ENCODE assay signal across 8 cellular contexts in the genomic region with DNA sequence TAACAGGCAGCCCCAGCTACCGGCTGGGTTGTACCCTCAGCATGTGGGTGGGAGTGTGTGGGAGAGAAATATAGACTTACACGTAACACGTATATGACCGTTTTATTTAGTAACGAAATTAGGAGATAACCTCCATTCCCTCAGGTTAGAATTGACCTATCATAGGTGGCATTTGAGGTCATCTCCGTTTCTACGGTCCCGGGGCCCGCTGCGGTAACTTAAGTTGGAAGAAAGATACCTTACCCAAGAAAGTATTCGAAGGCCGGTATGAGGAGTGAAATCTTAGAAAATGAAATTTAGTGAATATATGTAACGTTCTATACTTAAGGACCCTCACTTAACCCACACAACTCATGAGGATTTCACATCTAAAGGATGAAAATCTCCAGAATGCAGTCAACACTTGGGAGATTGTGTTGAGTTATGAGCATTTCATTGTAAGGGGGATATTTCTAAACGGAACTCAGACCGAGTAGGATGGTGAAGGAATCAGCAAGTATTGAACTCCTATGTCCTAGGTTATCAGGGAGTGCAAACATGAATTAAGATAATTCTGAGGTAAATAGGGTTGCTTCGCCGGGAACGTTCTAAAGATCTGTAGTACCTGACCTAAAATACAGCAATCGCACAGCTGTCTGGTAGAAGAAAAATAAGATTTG. TPM values are rescaled to one million over a fixed set of nuclear protein-coding genes. Genes with fewer than 3 reads are reported as not detected.
DNase-seq lines count a peak whose midpoint lies in the region; ATAC-seq, FAIRE-seq and TF ChIP-seq lines count a peak whose summit lies in the region.

No MANE protein-coding gene starts in this region.

- H2AFZ ChIP-seq in DND-41 (ENCODE audit: low read depth, low read length) (peak overlapping the region; percentile 65), keratinocyte (ENCODE audit: control insufficient read depth, low read length) (peak overlapping the region; percentile 98)

- peak overlapping the region; percentile 71 for H3K9ac ChIP-seq in DND-41 (ENCODE audit: low read depth, low read length)
- peak overlapping the region; percentile 98 for H3K9ac ChIP-seq in HUES48 (ENCODE audit: low read depth, low read length)
- H3K9ac ChIP-seq in keratinocyte (ENCODE audit: control insufficient read depth, extremely low read depth, insufficient read depth, low read length): peak overlapping the region; percentile 97

- H3K4me3 ChIP-seq in DND-41 (ENCODE audit: low read depth in 1 of 2, low read length in 2 of 2) (peak overlapping the region; percentile 35 to 63), HUES48 (ENCODE audit: low read depth, low read length) (peak overlapping the region; percentile 98), keratinocyte (ENCODE audit: control insufficient read depth in 2 of 3, extremely low read depth in 1 of 3, insufficient read depth in 2 of 3, low read depth in 1 of 3, low read length in 3 of 3) (peak overlapping the region; percentile 70 to 94 (median 92))

- no peak for FAIRE-seq in keratinocyte (lab: Jason Lieb, UNC)

- H3K27me3 ChIP-seq in DND-41 (ENCODE audit: insufficient read depth, low read length, poor library complexity) (no peaks in the 10 kb centered on the region), HUES48 (ENCODE audit: control insufficient read depth, insufficient read depth, low read length) (no peaks in the 10 kb centered on the region), keratinocyte (ENCODE audit: control insufficient read depth, extremely low read depth, insufficient read depth, low read length) (no peaks in the 10 kb centered on the region)

- dilution Hi-C loops in keratinocyte (cut with MboI; ENCODE audit: extremely low pct_ligation_motif_present, low sequenced_read_pairs): no loop called here

- H3K9me3 ChIP-seq in DND-41 (ENCODE audit: insufficient read depth, low read length, severe bottlenecking) (no peaks in the 10 kb centered on the region), HUES48 (ENCODE audit: control insufficient read depth, insufficient read depth, low read length) (no peaks in the 10 kb centered on the region), keratinocyte (ENCODE audit: control insufficient read depth, low read depth, low read length) (no peaks in the 10 kb centered on the region)

- H3K4me3 Mint-ChIP-seq in activated naive CD8-positive, alpha-beta T cell treated with anti-CD3 and anti-CD28 coated beads for 36 hours: peak overlapping the region; percentile 98

- ATAC-seq in DND-41 (ENCODE audit: insufficient read depth, low read depth) (peak; percentile 42), GM19463 (IDR thresholded peaks at IDR 0.05; ENCODE audit: unreplicated experiment) (peak; percentile 23)

- peak overlapping the region; percentile 97 for H3K4me2 ChIP-seq in DND-41 (ENCODE audit: insufficient read depth, low read length)
- H3K4me2 ChIP-seq in keratinocyte (ENCODE audit: control insufficient read depth, extremely low read depth, insufficient read depth, low read depth, low read length): peak overlapping the region; percentile 95

- no peaks in the 10 kb centered on the region for H3K9me3 Mint-ChIP-seq in activated naive CD8-positive, alpha-beta T cell treated with anti-CD3 and anti-CD28 coated beads for 36 hours

- H3K27ac Mint-ChIP-seq in activated naive CD8-positive, alpha-beta T cell treated with anti-CD3 and anti-CD28 coated beads for 36 hours: peak overlapping the region; percentile 100

- peaks cover 19% of the 10 kb centered on the region for H3K36me3 ChIP-seq in DND-41 (ENCODE audit: insufficient read depth, low read length)
- peaks cover 11% of the 10 kb centered on the region for H3K36me3 ChIP-seq in HUES48 (ENCODE audit: control insufficient read depth, insufficient read depth, low read length)
- peaks cover 0 to 4% of the 10 kb centered on the region in 2 experiments for H3K36me3 ChIP-seq in keratinocyte (ENCODE audit: control insufficient read depth in 2 of 2, extremely low read depth in 1 of 2, insufficient read depth in 2 of 2, low read length in 2 of 2)

- no peaks in the 10 kb centered on the region for H3K27me3 Mint-ChIP-seq in activated naive CD8-positive, alpha-beta T cell treated with anti-CD3 and anti-CD28 coated beads for 36 hours

- DNase-seq in DND-41: no peak
- DNase-seq in activated naive CD8-positive, alpha-beta T cell treated with anti-CD3 and anti-CD28 coated beads for 36 hours: no peak
- DNase-seq in keratinocyte (ENCODE audit: low read depth, low spot score): no peak
- peak; percentile 69 for DNase-seq in stimulated activated naive CD4-positive, alpha-beta T cell treated with Interleukin-2 at 50 U/mL for 16 hours (lab: John Stamatoyannopoulos, UW)
- DNase-seq in DMS 273 (lab: John Stamatoyannopoulos, UW; ENCODE audit: unreplicated experiment): no peak
- DNase-seq in NOMO-1 treated with DMSO at 0.1 percent for 48 hours (lab: John Stamatoyannopoulos, UW; ENCODE audit: unreplicated experiment): no peak

- H3K9me1 ChIP-seq in keratinocyte (ENCODE audit: control insufficient read depth, extremely low read depth, insufficient read depth, low read length): no peaks in the 10 kb centered on the region

- peak overlapping the region; percentile 95 for H3K27ac ChIP-seq in DND-41 (ENCODE audit: low read length)
- H3K27ac ChIP-seq in HUES48 (ENCODE audit: low read depth, low read length): peak overlapping the region; percentile 99
- H3K27ac ChIP-seq in keratinocyte (ENCODE audit: control insufficient read depth, insufficient read depth, low read length): peak overlapping the region; percentile 98

- H3K4me1 ChIP-seq in DND-41 (ENCODE audit: insufficient read depth, low read length) (peaks cover 54% of the 10 kb centered on the region), HUES48 (ENCODE audit: control insufficient read depth, insufficient read depth, low read length) (peaks cover 10% of the 10 kb centered on the region), keratinocyte (ENCODE audit: control insufficient read depth, extremely low read depth, insufficient read depth, low read length) (peaks cover 23% of the 10 kb centered on the region)

- H3K79me2 ChIP-seq in DND-41 (ENCODE audit: insufficient read depth, low read length) (peaks cover 94% of the 10 kb centered on the region), keratinocyte (ENCODE audit: control insufficient read depth, insufficient read depth, low read length) (peaks cover 56% of the 10 kb centered on the region)

- H4K20me1 ChIP-seq in DND-41 (ENCODE audit: insufficient read depth, low read length) (no peaks in the 10 kb centered on the region), keratinocyte (ENCODE audit: control insufficient read depth, extremely low read depth, insufficient read depth, low read length) (no peaks in the 10 kb centered on the region)

- peaks cover 56% of the 10 kb centered on the region for H3K36me3 Mint-ChIP-seq in activated naive CD8-positive, alpha-beta T cell treated with anti-CD3 and anti-CD28 coated beads for 36 hours

- peaks cover 52% of the 10 kb centered on the region for H3K4me1 Mint-ChIP-seq in activated naive CD8-positive, alpha-beta T cell treated with anti-CD3 and anti-CD28 coated beads for 36 hours

- TF ChIP-seq CTCF in DND-41 (IDR thresholded peaks at IDR 0.05; ENCODE audit: borderline replicate concordance, extremely low read depth, low read length, poor library complexity, severe bottlenecking): no peak
- TF ChIP-seq CTCF in keratinocyte (optimal IDR thresholded peaks at IDR 0.05 in 1 of 3, IDR thresholded peaks at IDR 0.05 in 1 of 3, conservative IDR thresholded peaks at IDR 0.05 in 1 of 3; ENCODE audit: extremely low read depth in 1 of 3, insufficient read depth in 2 of 3, low read length in 3 of 3): no peak

RNA-seq across cellular contexts. Expression of a gene that starts 0.9 kb away (rescaled TPM):
- total RNA-seq in activated naive CD8-positive, alpha-beta T cell treated with anti-CD3 and anti-CD28 coated beads for 36 hours: 10 to 100 TPM; 41.5 to 41.8 TPM
- polyA plus RNA-seq in keratinocyte: 20.8 to 36.6 TPM (median 21.6 TPM) in 3 replicates
- 4.7 TPM for polyA plus RNA-seq in keratinocyte (2011; ENCODE audit: low read depth)
- 19.3 and 30.4 TPM in 2 replicates for polyA plus RNA-seq in keratinocyte (2011; cell fraction: cytosol; rRNA removed)
- polyA plus RNA-seq in keratinocyte (2011; cell fraction: nucleus; rRNA removed): 5.0 and 7.5 TPM in 2 replicates
- 22.5 and 31.2 TPM in 2 replicates for polyA plus RNA-seq in keratinocyte (2012; ENCODE audit: low replicate concordance)
- 9.2 to 12.6 TPM (median 11.4 TPM) in 3 replicates for polyA minus RNA-seq in keratinocyte
- 18.2 TPM for polyA minus RNA-seq in keratinocyte (2011; cell fraction: cytosol; rRNA and poly(A)+ RNA removed)
- 2.3 and 5.4 TPM in 2 replicates for polyA minus RNA-seq in keratinocyte (2011; cell fraction: nucleus; rRNA and poly(A)+ RNA removed)

RNA-seq across cellular contexts. Expression of a gene that starts 42.3 kb away (rescaled TPM):
- 100 to 1,000 TPM; 477 to 516 TPM for total RNA-seq in activated naive CD8-positive, alpha-beta T cell treated with anti-CD3 and anti-CD28 coated beads for 36 hours
- polyA plus RNA-seq in keratinocyte: 355 to 567 TPM (median 388 TPM) in 3 replicates
- 180 TPM for polyA plus RNA-seq in keratinocyte (2011; ENCODE audit: low read depth)
- polyA plus RNA-seq in keratinocyte (2011; cell fraction: cytosol; rRNA removed): 409 and 668 TPM in 2 replicates
- polyA plus RNA-seq in keratinocyte (2011; cell fraction: nucleus; rRNA removed): 330 and 429 TPM in 2 replicates
- 346 and 465 TPM in 2 replicates for polyA plus RNA-seq in keratinocyte (2012; ENCODE audit: low replicate concordance)
- polyA minus RNA-seq in keratinocyte: 218 to 413 TPM (median 290 TPM) in 3 replicates
- 315 TPM for polyA minus RNA-seq in keratinocyte (2011; cell fraction: cytosol; rRNA and poly(A)+ RNA removed)
- 122 and 167 TPM in 2 replicates for polyA minus RNA-seq in keratinocyte (2011; cell fraction: nucleus; rRNA and poly(A)+ RNA removed)
